ENCODE assay signal across 28 cellular contexts in genomic region chr17:75506134-75506533, GRCh38. TPM values are rescaled to one million over a fixed set of nuclear protein-coding genes. Genes with fewer than 3 reads are reported as not detected.
"Had no signal": no experiment of that assay in that cellular context is flagged by ENCODE, and none has a peak within 500 bp of the region (broad histone marks: within the 10 kb centered on the region; RNA-seq: fewer than 3 reads in every experiment).

No MANE protein-coding gene starts in this region.

- H3K36me3 ChIP-seq: ovary had no signal

- H3K27me3 ChIP-seq: ascending aorta, cardiac muscle cell, esophagus muscularis mucosa, foreskin keratinocyte, heart left ventricle, ovary, right atrium auricular region, testis had no signal

- H3K9me3 ChIP-seq: ascending aorta, esophagus muscularis mucosa, heart left ventricle, ovary, psoas muscle, right atrium auricular region, testis had no signal

- H3K27ac ChIP-seq: ascending aorta, cardiac muscle cell, foreskin keratinocyte, ovary, psoas muscle, right atrium auricular region, testis, WERI-Rb-1 had no signal

- DNase-seq: activated CD4-positive, alpha-beta memory T cell treated with anti-CD3 and anti-CD28 coated beads for 36 hours; activated CD4-positive, alpha-beta T cell treated with anti-CD3 and anti-CD28 coated beads for 48 hours; activated CD8-positive, alpha-beta memory T cell treated with anti-CD3 and anti-CD28 coated beads, Interleukin-2, amount 50 U/mL, for 4 hours; activated gamma-delta T cell; activated naive CD4-positive, alpha-beta T cell treated with anti-CD3 and anti-CD28 coated beads, Interleukin-2, amount 10 ng/mL, durations not matched to agents 7 days and 5 days; activated naive CD8-positive, alpha-beta T cell treated with anti-CD3 and anti-CD28 coated beads, Interleukin-2, amount 10 ng/mL, durations not matched to agents 7 days and 5 days; activated T-cell treated with anti-CD3 and anti-CD28 coated beads, Interleukin-2, amount 50 U/mL, for 24 hours; effector CD4-positive, alpha-beta T cell; foreskin keratinocyte; immature natural killer cell; kidney; mammary epithelial cell; ovary; psoas muscle; stimulated activated CD4-positive, alpha-beta T cell treated with anti-CD3 and anti-CD28 coated beads, Interleukin-2, amount 100 ng/mL, for 48 hours; stimulated activated naive CD4-positive, alpha-beta T cell treated with Interleukin-2 at 50 U/mL for 16 hours; T-helper 17 cell; T1000; testis; trophoblast cell; WERI-Rb-1 had no signal

- H3K4me3 ChIP-seq: ascending aorta, cardiac muscle cell, esophagus muscularis mucosa, heart left ventricle, ovary, psoas muscle, right atrium auricular region, testis had no signal

- ATAC-seq: activated CD4-positive, CD25-positive, alpha-beta regulatory T cell treated with anti-CD3 and anti-CD28 coated beads, Interleukin-2, amount 50 U/mL, for 24 hours; foreskin keratinocyte; heart left ventricle; left lobe of liver; psoas muscle; T-helper 17 cell had no signal

RNA-seq across cellular contexts. Expression of gene CASKIN2, which starts 9.2 kb away (rescaled TPM):
- polyA plus RNA-seq: immature natural killer cell had no signal
